In the genomic region with DNA sequence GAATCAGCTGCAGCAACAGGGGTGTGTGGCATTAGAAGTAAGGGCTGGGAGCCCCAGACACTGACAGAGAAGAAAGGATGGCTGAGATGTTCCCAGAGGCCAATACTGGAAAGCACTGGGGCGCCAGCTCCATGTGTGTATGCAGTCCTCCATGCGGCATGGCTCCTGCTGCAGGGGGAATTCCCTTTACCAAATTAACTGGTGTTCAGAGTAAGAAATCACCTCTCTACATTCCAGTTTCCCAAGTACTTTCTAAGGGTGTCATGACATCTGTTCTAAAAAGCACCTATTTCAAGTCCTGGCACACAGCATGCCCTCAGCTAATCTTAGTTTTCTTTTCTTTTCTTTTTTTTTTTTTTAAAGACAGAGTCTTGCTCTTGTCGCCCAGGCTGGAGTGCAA, we compare ENCODE assay signal across 1 cellular context.
TF ChIP-seq lines count a peak whose summit lies in the region.

No MANE protein-coding gene starts in this region.

TF ChIP-seq in A549, 52 proteins besides CTCF, POLR2A, EP300 and RAD21 (continued from another document):
- TF ChIP-seq, protein P1, sequence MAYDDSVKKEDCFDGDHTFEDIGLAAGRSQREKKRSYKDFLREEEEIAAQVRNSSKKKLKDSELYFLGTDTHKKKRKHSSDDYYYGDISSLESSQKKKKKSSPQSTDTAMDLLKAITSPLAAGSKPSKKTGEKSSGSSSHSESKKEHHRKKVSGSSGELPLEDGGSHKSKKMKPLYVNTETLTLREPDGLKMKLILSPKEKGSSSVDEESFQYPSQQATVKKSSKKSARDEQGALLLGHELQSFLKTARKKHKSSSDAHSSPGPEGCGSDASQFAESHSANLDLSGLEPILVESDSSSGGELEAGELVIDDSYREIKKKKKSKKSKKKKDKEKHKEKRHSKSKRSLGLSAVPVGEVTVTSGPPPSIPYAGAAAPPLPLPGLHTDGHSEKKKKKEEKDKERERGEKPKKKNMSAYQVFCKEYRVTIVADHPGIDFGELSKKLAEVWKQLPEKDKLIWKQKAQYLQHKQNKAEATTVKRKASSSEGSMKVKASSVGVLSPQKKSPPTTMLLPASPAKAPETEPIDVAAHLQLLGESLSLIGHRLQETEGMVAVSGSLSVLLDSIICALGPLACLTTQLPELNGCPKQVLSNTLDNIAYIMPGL (CRISPR knock-in tag; IDR thresholded peaks at IDR 0.05; ENCODE audit: borderline replicate concordance) = no peak
TF ChIP-seq in A549: peak in this region for 1.
